8 cellular contexts compared by ENCODE assay signal in the genomic region with DNA sequence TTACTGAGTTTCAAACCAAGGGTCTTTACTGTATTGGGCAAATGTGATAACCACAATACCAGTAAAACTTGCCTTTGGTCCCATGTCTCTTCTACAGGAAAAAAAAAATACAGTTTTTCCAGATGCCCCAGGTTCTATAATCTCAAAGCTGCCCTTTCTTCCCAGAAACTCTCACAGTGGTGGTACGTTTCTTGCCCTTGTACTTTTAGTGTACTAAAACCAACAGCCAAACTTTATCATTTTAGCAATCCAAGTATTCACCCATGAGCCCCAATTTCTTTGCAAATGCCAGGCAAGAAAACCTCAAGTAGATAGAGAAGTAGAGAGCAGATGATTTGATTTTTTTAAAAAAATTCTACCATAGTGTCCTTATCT.
A peak's percentile ranks its signal among the peaks of the same experiment; 100 is the strongest.
DNase-seq lines count a peak whose midpoint lies in the region; ATAC-seq and TF ChIP-seq lines count a peak whose summit lies in the region.

No MANE protein-coding gene starts in this region.

- no peaks in the 10 kb centered on the region for H3K36me3 Mint-ChIP-seq in T-helper 2 cell treated with Interferon-gamma antibody and Interleukin-4, amounts not matched to agents 5 μg/mL and 100 μg/mL, for 36 hours (ENCODE audit: low read depth)

- 0% methylated on average over 1 of the region's 1 CpG for WGBS in esophagus muscularis mucosa

- no peaks in the 10 kb centered on the region for H3K4me1 ChIP-seq in SJSA1 (replicated peaks)
- peaks cover 3 to 17% (median 14%) of the 10 kb centered on the region in 4 donors for H3K4me1 ChIP-seq in esophagus muscularis mucosa

- DNase-seq in T-helper 2 cell treated with Interferon-gamma antibody and Interleukin-4, amounts not matched to agents 5 μg/mL and 100 μg/mL, for 36 hours (ENCODE audit: low spot score): no peak
- DNase-seq in T-helper 2 cell: no peak
- DNase-seq in SJSA1 (ENCODE audit: low read depth in 1 of 2, low spot score in 2 of 2): no peak
- no peak for DNase-seq in esophagus muscularis mucosa (ENCODE audit: extremely low spot score)
- DNase-seq in skeletal muscle cell (ENCODE audit: low read depth): no peak
- DNase-seq in stimulated activated CD4-positive, alpha-beta T cell treated with anti-CD3 and anti-CD28 coated beads, Interleukin-2, amount 100 ng/mL, for 24 hours: no peak
- no peak for DNase-seq in DMS53 treated with DMSO at 0.1 percent for 48 hours (lab: John Stamatoyannopoulos, UW; ENCODE audit: unreplicated experiment)

- TF ChIP-seq CTCF in esophagus muscularis mucosa (IDR thresholded peaks at IDR 0.05): no peak

- H3K4me3 ChIP-seq in SJSA1: peak overlapping the region; percentile 48
- H3K4me3 ChIP-seq in esophagus muscularis mucosa: peak overlapping the region; percentile 64 to 84 (median 74)
- peak overlapping the region; percentile 97 for H3K4me3 ChIP-seq in skeletal muscle cell (ENCODE audit: low read depth, low read length)

- TF ChIP-seq EP300 in esophagus muscularis mucosa (IDR thresholded peaks at IDR 0.05): no peak

- H3K27ac Mint-ChIP-seq in T-helper 2 cell treated with Interferon-gamma antibody and Interleukin-4, amounts not matched to agents 5 μg/mL and 100 μg/mL, for 36 hours: peak overlapping the region; percentile 11

- no peaks in the 10 kb centered on the region for H3K27me3 ChIP-seq in SJSA1 (replicated peaks)
- H3K27me3 ChIP-seq in esophagus muscularis mucosa: peaks cover 0 to 36% (median 7%) of the 10 kb centered on the region in 4 donors

- no peaks in the 10 kb centered on the region for H3K36me3 ChIP-seq in SJSA1
- H3K36me3 ChIP-seq in esophagus muscularis mucosa: no peaks in the 10 kb centered on the region

- H3K27ac ChIP-seq in SJSA1 (no peak overlapping the region), esophagus muscularis mucosa (replicated peaks in 1 of 4) (peak overlapping the region in 1 of 4 donors; percentile 5)

- peaks cover 2% of the 10 kb centered on the region for H3K27me3 Mint-ChIP-seq in T-helper 2 cell treated with Interferon-gamma antibody and Interleukin-4, amounts not matched to agents 5 μg/mL and 100 μg/mL, for 36 hours (ENCODE audit: low read depth)

- intact Hi-C loops in esophagus muscularis mucosa (cut with DNase I): loop anchor here (2.0 to 10.0 kb wide), 4 partner anchors 78 to 592 kb away; no protein-coding TSS in a partner anchor

- no peak for ATAC-seq in GM21381 (IDR thresholded peaks at IDR 0.05; ENCODE audit: unreplicated experiment)

- H3K4me3 Mint-ChIP-seq in T-helper 2 cell treated with Interferon-gamma antibody and Interleukin-4, amounts not matched to agents 5 μg/mL and 100 μg/mL, for 36 hours: peak overlapping the region; percentile 88

- H3K4me1 Mint-ChIP-seq in T-helper 2 cell treated with Interferon-gamma antibody and Interleukin-4, amounts not matched to agents 5 μg/mL and 100 μg/mL, for 36 hours (ENCODE audit: low read depth): peaks cover 42% of the 10 kb centered on the region

- H3K9me3 ChIP-seq in SJSA1 (replicated peaks) (no peaks in the 10 kb centered on the region), esophagus muscularis mucosa (no peaks in the 10 kb centered on the region)

- no peaks in the 10 kb centered on the region for H3K9me3 Mint-ChIP-seq in T-helper 2 cell treated with Interferon-gamma antibody and Interleukin-4, amounts not matched to agents 5 μg/mL and 100 μg/mL, for 36 hours

- TF ChIP-seq POLR2A in esophagus muscularis mucosa (IDR thresholded peaks at IDR 0.05; ENCODE audit: low read depth): no peak
